In genomic region chr11:126048198-126048597, GRCh38 we compare ENCODE assay signal across 23 cellular contexts.
"Had no signal": no experiment of that assay in that cellular context is flagged by ENCODE, and none has a peak within 500 bp of the region (broad histone marks: within the 10 kb centered on the region; RNA-seq: fewer than 3 reads in every experiment).

No MANE protein-coding gene starts in this region.

- H3K27me3 ChIP-seq: ascending aorta, upper lobe of left lung had no signal

- H3K9me3 Mint-ChIP-seq: activated naive CD4-positive, alpha-beta T cell treated with anti-CD3 and anti-CD28 coated beads, Interleukin-2, amount 50 U/mL, for 72 hours; activated T-cell treated with anti-CD3 and anti-CD28 coated beads, Interleukin-2, amount 50 U/mL, for 24 hours; activated T-helper 17 cell treated with anti-CD3 and anti-CD28 coated beads, Interleukin-2, amount 50 U/mL, for 72 hours; central memory CD8-positive, alpha-beta T cell; neural crest cell; WTC11 had no signal

- H3K9me3 ChIP-seq: ascending aorta, upper lobe of left lung had no signal

- DNase-seq: activated CD4-positive, alpha-beta T cell treated with anti-CD3 and anti-CD28 coated beads, Interleukin-2, amount 50 U/mL, for 4 hours; activated CD8-positive, alpha-beta memory T cell treated with anti-CD3 and anti-CD28 coated beads for 24 hours; activated CD8-positive, alpha-beta memory T cell treated with anti-CD3 and anti-CD28 coated beads, Interleukin-2, amount 50 U/mL, for 4 hours; activated T-cell treated with anti-CD3 and anti-CD28 coated beads, Interleukin-2, amount 50 U/mL, for 24 hours; cortex of kidney; effector CD4-positive, alpha-beta T cell; erythroblast; foreskin melanocyte; hippocampal formation; kidney glomerular epithelial cell; occipital lobe; stimulated activated CD4-positive, alpha-beta T cell treated with anti-CD3 and anti-CD28 coated beads, Interleukin-4, amount 100 ng/mL, for 24 hours; stimulated activated naive CD8-positive, alpha-beta T cell treated with anti-CD3 and anti-CD28 coated beads, Interleukin-15, Interleukin-2, amounts not matched to agents 100 U/mL and 50 U/mL, for 24 hours; T-helper 9 cell had no signal

- H3K4me1 ChIP-seq: ascending aorta had no signal

- H3K36me3 ChIP-seq: ascending aorta, upper lobe of left lung had no signal

- H3K27me3 Mint-ChIP-seq: activated T-cell treated with anti-CD3 and anti-CD28 coated beads, Interleukin-2, amount 50 U/mL, for 24 hours; activated T-helper 17 cell treated with anti-CD3 and anti-CD28 coated beads, Interleukin-2, amount 50 U/mL, for 72 hours had no signal

- H3K4me3 Mint-ChIP-seq: activated T-cell treated with anti-CD3 and anti-CD28 coated beads, Interleukin-2, amount 50 U/mL, for 24 hours; activated T-helper 17 cell treated with anti-CD3 and anti-CD28 coated beads, Interleukin-2, amount 50 U/mL, for 72 hours; central memory CD8-positive, alpha-beta T cell; memory B cell; neural crest cell; WTC11 had no signal

- FAIRE-seq: endometrium had no signal

- H3K4me1 Mint-ChIP-seq: activated T-helper 17 cell treated with anti-CD3 and anti-CD28 coated beads, Interleukin-2, amount 50 U/mL, for 72 hours; central memory CD8-positive, alpha-beta T cell; memory B cell had no signal

- H3K4me3 ChIP-seq: ascending aorta, upper lobe of left lung had no signal

- H3K27ac ChIP-seq: ascending aorta, upper lobe of left lung had no signal

- ATAC-seq: activated naive CD4-positive, alpha-beta T cell treated with anti-CD3 and anti-CD28 coated beads, Interleukin-2, amount 50 U/mL, for 72 hours; activated T-helper 17 cell treated with anti-CD3 and anti-CD28 coated beads, Interleukin-2, amount 50 U/mL, for 72 hours; stimulated activated naive CD8-positive, alpha-beta T cell treated with anti-CD3 and anti-CD28 coated beads, Interleukin-15, Interleukin-2, amounts not matched to agents 100 U/mL and 50 U/mL, for 24 hours; WTC11 had no signal

- H3K36me3 Mint-ChIP-seq: activated naive CD4-positive, alpha-beta T cell treated with anti-CD3 and anti-CD28 coated beads, Interleukin-2, amount 50 U/mL, for 72 hours; memory B cell had no signal

- H3K27ac Mint-ChIP-seq: activated naive CD4-positive, alpha-beta T cell treated with anti-CD3 and anti-CD28 coated beads, Interleukin-2, amount 50 U/mL, for 72 hours; activated T-cell treated with anti-CD3 and anti-CD28 coated beads, Interleukin-2, amount 50 U/mL, for 24 hours; activated T-helper 17 cell treated with anti-CD3 and anti-CD28 coated beads, Interleukin-2, amount 50 U/mL, for 72 hours; memory B cell; WTC11 had no signal
